2 cellular contexts compared by ENCODE assay signal in the genomic region with DNA sequence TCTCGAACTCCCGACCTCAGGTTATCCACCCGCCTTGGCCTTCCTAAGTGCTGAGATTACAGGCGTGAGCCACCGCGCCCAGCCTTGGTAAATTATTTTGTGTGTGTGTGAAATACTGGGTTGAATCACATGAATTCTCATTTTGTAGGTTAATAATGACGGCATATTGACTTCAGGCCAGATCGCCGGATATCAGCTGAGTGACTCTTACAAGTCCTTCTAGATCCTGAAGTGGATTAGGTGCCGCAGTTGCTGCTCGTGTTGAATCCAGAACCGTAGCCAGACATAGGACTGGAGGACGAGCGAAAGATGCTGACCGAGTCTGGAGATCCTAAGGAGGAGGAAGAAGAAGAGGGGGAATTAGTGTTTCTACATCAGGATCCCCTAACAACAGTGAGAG.
TF ChIP-seq lines count a peak whose summit lies in the region.

No MANE protein-coding gene starts in this region.

TF ChIP-seq in A549, 52 proteins besides CTCF, POLR2A, EP300 and RAD21:
- no peak for TF ChIP-seq ATOH8 (CRISPR knock-in tag; IDR thresholded peaks at IDR 0.05; ENCODE audit: low read depth)
TF ChIP-seq in A549: peak in this region for 0.

TF ChIP-seq in SK-N-SH, 30 proteins besides CTCF, POLR2A, EP300 and RAD21:
- TF ChIP-seq ZBTB33 (IDR thresholded peaks at IDR 0.05; ENCODE audit: borderline replicate concordance, low read depth) (no peak), MEF2A (IDR thresholded peaks at IDR 0.05; ENCODE audit: borderline replicate concordance, low read depth) (no peak), RXRA (IDR thresholded peaks at IDR 0.05; ENCODE audit: borderline replicate concordance, low read depth) (no peak), CHD2 (IDR thresholded peaks at IDR 0.05; ENCODE audit: low read length, partially characterized antibody) (no peak), FOSL2 (IDR thresholded peaks at IDR 0.05; ENCODE audit: borderline replicate concordance, low read depth) (no peak), ELF1 (IDR thresholded peaks at IDR 0.05) (no peak), POLR2AphosphoS5 (IDR thresholded peaks at IDR 0.05; ENCODE audit: low read depth, low read length) (no peak), TCF12 (IDR thresholded peaks at IDR 0.05) (no peak)
- TF ChIP-seq, protein P1, sequence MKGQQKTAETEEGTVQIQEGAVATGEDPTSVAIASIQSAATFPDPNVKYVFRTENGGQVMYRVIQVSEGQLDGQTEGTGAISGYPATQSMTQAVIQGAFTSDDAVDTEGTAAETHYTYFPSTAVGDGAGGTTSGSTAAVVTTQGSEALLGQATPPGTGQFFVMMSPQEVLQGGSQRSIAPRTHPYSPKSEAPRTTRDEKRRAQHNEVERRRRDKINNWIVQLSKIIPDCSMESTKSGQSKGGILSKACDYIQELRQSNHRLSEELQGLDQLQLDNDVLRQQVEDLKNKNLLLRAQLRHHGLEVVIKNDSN (IDR thresholded peaks at IDR 0.05; ENCODE audit: borderline replicate concordance, low read depth): no peak
- TF ChIP-seq, protein P2, sequence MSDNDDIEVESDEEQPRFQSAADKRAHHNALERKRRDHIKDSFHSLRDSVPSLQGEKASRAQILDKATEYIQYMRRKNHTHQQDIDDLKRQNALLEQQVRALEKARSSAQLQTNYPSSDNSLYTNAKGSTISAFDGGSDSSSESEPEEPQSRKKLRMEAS (IDR thresholded peaks at IDR 0.05; ENCODE audit: low read depth): no peak
